ENCODE assay signal across 22 cellular contexts in the genomic region with DNA sequence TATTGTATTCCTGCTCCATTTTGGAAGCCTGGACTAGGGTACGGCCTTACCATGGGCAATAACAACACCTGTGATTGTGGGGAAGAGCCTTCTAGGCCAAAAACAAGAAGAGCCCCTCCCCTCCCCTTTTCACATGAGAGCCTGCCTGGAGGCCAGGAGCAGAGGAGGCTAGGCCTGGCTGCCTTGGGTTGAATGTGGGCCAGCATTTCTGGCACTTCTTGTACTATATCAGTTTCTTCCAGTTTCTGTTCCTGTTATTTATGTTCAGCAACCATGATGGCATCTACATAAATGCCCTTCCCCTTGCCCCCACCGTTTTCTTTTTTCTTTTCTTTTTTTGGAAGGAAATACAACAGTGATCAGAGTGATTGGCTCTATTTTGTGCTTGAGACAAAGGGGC. TPM values are rescaled to one million over a fixed set of nuclear protein-coding genes. Genes with fewer than 3 reads are reported as not detected.
DNase-seq lines count a peak whose midpoint lies in the region; ATAC-seq lines count a peak whose summit lies in the region.
"Had no signal": no experiment of that assay in that cellular context is flagged by ENCODE, and none has a peak within 500 bp of the region (broad histone marks: within the 10 kb centered on the region; RNA-seq: fewer than 3 reads in every experiment).

No MANE protein-coding gene starts in this region.

- DNase-seq in NOMO-1 treated with DMSO at 0.1 percent for 48 hours (lab: John Stamatoyannopoulos, UW; ENCODE audit: unreplicated experiment) (peak; percentile 27), sciatic nerve (ENCODE audit: low spot score) (no peak), NCI-H2227 (lab: John Stamatoyannopoulos, UW; ENCODE audit: unreplicated experiment) (no peak), caudate nucleus (lab: John Stamatoyannopoulos, UW) (no peak)
- DNase-seq: activated CD8-positive, alpha-beta T cell treated with anti-CD3 and anti-CD28 coated beads for 36 hours; activated naive CD4-positive, alpha-beta T cell treated with Interleukin-2 at 50 U/mL for 16 hours; amniotic stem cell; CD4-positive, alpha-beta T cell; GF-D8; immature natural killer cell; left ventricle myocardium inferior; NCI-H1694; NCI-H2171 treated with DMSO at 0.1 percent for 48 hours; NCI-H69; PC-9; psoas muscle had no signal

- ATAC-seq in GM18517 (IDR thresholded peaks at IDR 0.05; ENCODE audit: unreplicated experiment) (peak; percentile 39), HG02678 (IDR thresholded peaks at IDR 0.05; ENCODE audit: unreplicated experiment) (peak; percentile 40), sciatic nerve (peak; percentile 25), GM21717 (IDR thresholded peaks at IDR 0.05; ENCODE audit: unreplicated experiment) (no peak), HG03139 (IDR thresholded peaks at IDR 0.05; ENCODE audit: unreplicated experiment) (no peak)
- ATAC-seq: activated CD8-positive, alpha-beta T cell treated with anti-CD3 and anti-CD28 coated beads for 36 hours; psoas muscle had no signal

- intact Hi-C loops in sciatic nerve (cut with DNase I): no loop called here

- H3K27ac ChIP-seq in caudate nucleus (ENCODE audit: low read depth, low read length): no peak overlapping the region
- H3K27ac ChIP-seq: HL-60, left ventricle myocardium inferior, PC-9, psoas muscle, tibial nerve had no signal

RNA-seq across cellular contexts. Expression of gene KCTD18, which starts 58.4 kb away (rescaled TPM):
- total RNA-seq in sciatic nerve: 13.0 TPM

Comparison
In these comparisons a context has a peak if more than half of its experiments do, and no peak if none do; other contexts are left out.
1. ATAC-seq: peak in GM18517 (single experiment), HG02678 (single experiment) and sciatic nerve (single experiment); none in GM21717 (single experiment) and HG03139 (single experiment).